2 cellular contexts compared by ENCODE assay signal in the genomic region with DNA sequence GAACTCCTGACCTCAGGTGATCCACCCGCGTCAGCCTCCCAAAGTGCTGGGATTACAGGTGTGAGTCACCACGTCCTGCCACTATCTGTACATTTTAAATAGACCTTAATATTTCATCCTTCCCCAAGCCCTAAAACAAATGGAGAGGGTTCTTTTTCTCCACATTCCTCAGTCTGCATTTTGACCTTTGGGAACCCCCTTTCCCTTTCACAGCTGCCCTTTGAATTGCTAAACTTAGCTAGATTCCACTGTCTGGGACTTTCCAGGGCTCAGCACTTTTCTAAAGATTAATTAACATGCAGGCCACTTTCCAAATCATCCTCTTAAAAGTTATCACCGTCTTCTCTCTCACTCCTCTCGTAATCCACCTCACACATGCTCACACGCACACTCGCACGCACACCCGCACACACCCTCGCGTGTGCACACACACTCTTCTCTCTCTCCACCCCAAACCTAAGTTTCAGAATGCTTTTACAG.
TF ChIP-seq lines count a peak whose summit lies in the region.

No MANE protein-coding gene starts in this region.

TF ChIP-seq in IMR-90, 13 proteins besides CTCF, POLR2A, EP300 and RAD21:
- TF ChIP-seq MXI1 (IDR thresholded peaks at IDR 0.05; ENCODE audit: borderline replicate concordance, low read depth, low read length) (no peak), NFE2L2 (IDR thresholded peaks at IDR 0.05; ENCODE audit: low read depth, low read length) (no peak), RCOR1 (IDR thresholded peaks at IDR 0.05; ENCODE audit: insufficient replicate concordance, low read length) (no peak), RFX5 (IDR thresholded peaks at IDR 0.05; ENCODE audit: low read depth, low read length) (no peak)
- TF ChIP-seq, protein P1, sequence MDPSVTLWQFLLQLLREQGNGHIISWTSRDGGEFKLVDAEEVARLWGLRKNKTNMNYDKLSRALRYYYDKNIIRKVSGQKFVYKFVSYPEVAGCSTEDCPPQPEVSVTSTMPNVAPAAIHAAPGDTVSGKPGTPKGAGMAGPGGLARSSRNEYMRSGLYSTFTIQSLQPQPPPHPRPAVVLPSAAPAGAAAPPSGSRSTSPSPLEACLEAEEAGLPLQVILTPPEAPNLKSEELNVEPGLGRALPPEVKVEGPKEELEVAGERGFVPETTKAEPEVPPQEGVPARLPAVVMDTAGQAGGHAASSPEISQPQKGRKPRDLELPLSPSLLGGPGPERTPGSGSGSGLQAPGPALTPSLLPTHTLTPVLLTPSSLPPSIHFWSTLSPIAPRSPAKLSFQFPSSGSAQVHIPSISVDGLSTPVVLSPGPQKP (IDR thresholded peaks at IDR 0.05; ENCODE audit: borderline replicate concordance, low read depth, low read length) = no peak

TF ChIP-seq in H1, 55 proteins besides CTCF, POLR2A, EP300 and RAD21:
- no peak for TF ChIP-seq EZH2 (IDR thresholded peaks at IDR 0.05; ENCODE audit: low read depth, low read length, severe bottlenecking)
- no peak for TF ChIP-seq HDAC6 (IDR thresholded peaks at IDR 0.05; ENCODE audit: low read depth, low read length)
- TF ChIP-seq MAFK (IDR thresholded peaks at IDR 0.05; ENCODE audit: low read depth, low read length) = peak; percentile 43; the same call in 1 of the 2 replicates
- no peak for TF ChIP-seq POU5F1 (IDR thresholded peaks at IDR 0.05; ENCODE audit: low read depth, low read length)
- no peak for TF ChIP-seq BRCA1 (IDR thresholded peaks at IDR 0.05; ENCODE audit: low read depth, low read length)
- TF ChIP-seq RBBP5 (IDR thresholded peaks at IDR 0.05; ENCODE audit: borderline replicate concordance, low read depth, low read length) = no peak
- no peak for TF ChIP-seq FOSL1 (IDR thresholded peaks at IDR 0.05; ENCODE audit: insufficient read depth, low read depth, low read length)
- TF ChIP-seq, protein P2, sequence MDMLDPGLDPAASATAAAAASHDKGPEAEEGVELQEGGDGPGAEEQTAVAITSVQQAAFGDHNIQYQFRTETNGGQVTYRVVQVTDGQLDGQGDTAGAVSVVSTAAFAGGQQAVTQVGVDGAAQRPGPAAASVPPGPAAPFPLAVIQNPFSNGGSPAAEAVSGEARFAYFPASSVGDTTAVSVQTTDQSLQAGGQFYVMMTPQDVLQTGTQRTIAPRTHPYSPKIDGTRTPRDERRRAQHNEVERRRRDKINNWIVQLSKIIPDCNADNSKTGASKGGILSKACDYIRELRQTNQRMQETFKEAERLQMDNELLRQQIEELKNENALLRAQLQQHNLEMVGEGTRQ (IDR thresholded peaks at IDR 0.05; ENCODE audit: low read length) = no peak
- no peak for TF ChIP-seq NRF1 (IDR thresholded peaks at IDR 0.05; ENCODE audit: low read depth, low read length)
- TF ChIP-seq ZNF274 (IDR thresholded peaks at IDR 0.05; ENCODE audit: borderline replicate concordance, extremely low read depth, low read length) = no peak
- no peak for TF ChIP-seq CREB1 (IDR thresholded peaks at IDR 0.05)
- peak; percentile 30; the same call in 1 of the 2 replicates for TF ChIP-seq TBP (IDR thresholded peaks at IDR 0.05; ENCODE audit: low read depth, low read length)
- TF ChIP-seq CBX8 (IDR thresholded peaks at IDR 0.05; ENCODE audit: borderline replicate concordance, low read depth, low read length) = no peak
- no peak for TF ChIP-seq SP2 (IDR thresholded peaks at IDR 0.05; ENCODE audit: low read length)
- TF ChIP-seq, protein P3, sequence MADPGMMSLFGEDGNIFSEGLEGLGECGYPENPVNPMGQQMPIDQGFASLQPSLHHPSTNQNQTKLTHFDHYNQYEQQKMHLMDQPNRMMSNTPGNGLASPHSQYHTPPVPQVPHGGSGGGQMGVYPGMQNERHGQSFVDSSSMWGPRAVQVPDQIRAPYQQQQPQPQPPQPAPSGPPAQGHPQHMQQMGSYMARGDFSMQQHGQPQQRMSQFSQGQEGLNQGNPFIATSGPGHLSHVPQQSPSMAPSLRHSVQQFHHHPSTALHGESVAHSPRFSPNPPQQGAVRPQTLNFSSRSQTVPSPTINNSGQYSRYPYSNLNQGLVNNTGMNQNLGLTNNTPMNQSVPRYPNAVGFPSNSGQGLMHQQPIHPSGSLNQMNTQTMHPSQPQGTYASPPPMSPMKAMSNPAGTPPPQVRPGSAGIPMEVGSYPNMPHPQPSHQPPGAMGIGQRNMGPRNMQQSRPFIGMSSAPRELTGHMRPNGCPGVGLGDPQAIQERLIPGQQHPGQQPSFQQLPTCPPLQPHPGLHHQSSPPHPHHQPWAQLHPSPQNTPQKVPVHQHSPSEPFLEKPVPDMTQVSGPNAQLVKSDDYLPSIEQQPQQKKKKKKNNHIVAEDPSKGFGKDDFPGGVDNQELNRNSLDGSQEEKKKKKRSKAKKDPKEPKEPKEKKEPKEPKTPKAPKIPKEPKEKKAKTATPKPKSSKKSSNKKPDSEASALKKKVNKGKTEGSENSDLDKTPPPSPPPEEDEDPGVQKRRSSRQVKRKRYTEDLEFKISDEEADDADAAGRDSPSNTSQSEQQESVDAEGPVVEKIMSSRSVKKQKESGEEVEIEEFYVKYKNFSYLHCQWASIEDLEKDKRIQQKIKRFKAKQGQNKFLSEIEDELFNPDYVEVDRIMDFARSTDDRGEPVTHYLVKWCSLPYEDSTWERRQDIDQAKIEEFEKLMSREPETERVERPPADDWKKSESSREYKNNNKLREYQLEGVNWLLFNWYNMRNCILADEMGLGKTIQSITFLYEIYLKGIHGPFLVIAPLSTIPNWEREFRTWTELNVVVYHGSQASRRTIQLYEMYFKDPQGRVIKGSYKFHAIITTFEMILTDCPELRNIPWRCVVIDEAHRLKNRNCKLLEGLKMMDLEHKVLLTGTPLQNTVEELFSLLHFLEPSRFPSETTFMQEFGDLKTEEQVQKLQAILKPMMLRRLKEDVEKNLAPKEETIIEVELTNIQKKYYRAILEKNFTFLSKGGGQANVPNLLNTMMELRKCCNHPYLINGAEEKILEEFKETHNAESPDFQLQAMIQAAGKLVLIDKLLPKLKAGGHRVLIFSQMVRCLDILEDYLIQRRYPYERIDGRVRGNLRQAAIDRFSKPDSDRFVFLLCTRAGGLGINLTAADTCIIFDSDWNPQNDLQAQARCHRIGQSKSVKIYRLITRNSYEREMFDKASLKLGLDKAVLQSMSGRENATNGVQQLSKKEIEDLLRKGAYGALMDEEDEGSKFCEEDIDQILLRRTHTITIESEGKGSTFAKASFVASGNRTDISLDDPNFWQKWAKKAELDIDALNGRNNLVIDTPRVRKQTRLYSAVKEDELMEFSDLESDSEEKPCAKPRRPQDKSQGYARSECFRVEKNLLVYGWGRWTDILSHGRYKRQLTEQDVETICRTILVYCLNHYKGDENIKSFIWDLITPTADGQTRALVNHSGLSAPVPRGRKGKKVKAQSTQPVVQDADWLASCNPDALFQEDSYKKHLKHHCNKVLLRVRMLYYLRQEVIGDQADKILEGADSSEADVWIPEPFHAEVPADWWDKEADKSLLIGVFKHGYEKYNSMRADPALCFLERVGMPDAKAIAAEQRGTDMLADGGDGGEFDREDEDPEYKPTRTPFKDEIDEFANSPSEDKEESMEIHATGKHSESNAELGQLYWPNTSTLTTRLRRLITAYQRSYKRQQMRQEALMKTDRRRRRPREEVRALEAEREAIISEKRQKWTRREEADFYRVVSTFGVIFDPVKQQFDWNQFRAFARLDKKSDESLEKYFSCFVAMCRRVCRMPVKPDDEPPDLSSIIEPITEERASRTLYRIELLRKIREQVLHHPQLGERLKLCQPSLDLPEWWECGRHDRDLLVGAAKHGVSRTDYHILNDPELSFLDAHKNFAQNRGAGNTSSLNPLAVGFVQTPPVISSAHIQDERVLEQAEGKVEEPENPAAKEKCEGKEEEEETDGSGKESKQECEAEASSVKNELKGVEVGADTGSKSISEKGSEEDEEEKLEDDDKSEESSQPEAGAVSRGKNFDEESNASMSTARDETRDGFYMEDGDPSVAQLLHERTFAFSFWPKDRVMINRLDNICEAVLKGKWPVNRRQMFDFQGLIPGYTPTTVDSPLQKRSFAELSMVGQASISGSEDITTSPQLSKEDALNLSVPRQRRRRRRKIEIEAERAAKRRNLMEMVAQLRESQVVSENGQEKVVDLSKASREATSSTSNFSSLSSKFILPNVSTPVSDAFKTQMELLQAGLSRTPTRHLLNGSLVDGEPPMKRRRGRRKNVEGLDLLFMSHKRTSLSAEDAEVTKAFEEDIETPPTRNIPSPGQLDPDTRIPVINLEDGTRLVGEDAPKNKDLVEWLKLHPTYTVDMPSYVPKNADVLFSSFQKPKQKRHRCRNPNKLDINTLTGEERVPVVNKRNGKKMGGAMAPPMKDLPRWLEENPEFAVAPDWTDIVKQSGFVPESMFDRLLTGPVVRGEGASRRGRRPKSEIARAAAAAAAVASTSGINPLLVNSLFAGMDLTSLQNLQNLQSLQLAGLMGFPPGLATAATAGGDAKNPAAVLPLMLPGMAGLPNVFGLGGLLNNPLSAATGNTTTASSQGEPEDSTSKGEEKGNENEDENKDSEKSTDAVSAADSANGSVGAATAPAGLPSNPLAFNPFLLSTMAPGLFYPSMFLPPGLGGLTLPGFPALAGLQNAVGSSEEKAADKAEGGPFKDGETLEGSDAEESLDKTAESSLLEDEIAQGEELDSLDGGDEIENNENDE (IDR thresholded peaks at IDR 0.05; ENCODE audit: insufficient replicate concordance, low read length) = no peak
- TF ChIP-seq CTBP2 (IDR thresholded peaks at IDR 0.05; ENCODE audit: borderline replicate concordance, insufficient read depth, insufficient read length, low read length) = no peak
- TF ChIP-seq POLR2AphosphoS5 (IDR thresholded peaks at IDR 0.05; ENCODE audit: low read depth, low read length) = no peak; the same call in 1 of the 2 replicates
- TF ChIP-seq TAF7 (optimal IDR thresholded peaks at IDR 0.05; ENCODE audit: borderline replicate concordance, low read depth, low read length) = no peak
- TF ChIP-seq BCL11A (IDR thresholded peaks at IDR 0.05; ENCODE audit: low read depth in 2 of 2, low read length in 2 of 2) = peak in 1 of 2 experiments; percentile 3
- TF ChIP-seq ASH2L (IDR thresholded peaks at IDR 0.05; ENCODE audit: low read length) = peak; percentile 75
- TF ChIP-seq EGR1 (IDR thresholded peaks at IDR 0.05; ENCODE audit: borderline replicate concordance, low read depth, low read length) = no peak
- TF ChIP-seq PHF8 (conservative IDR thresholded peaks at IDR 0.05; ENCODE audit: low read depth, low read length) = no peak
- TF ChIP-seq GTF2F1 (IDR thresholded peaks at IDR 0.05; ENCODE audit: borderline replicate concordance, low read depth, low read length) = no peak
- TF ChIP-seq KDM1A (IDR thresholded peaks at IDR 0.05; ENCODE audit: borderline replicate concordance, low read length) = peak; percentile 55; the same call in 1 of the 2 replicates
- no peak; the same call in 1 of the 2 replicates for TF ChIP-seq CEBPB (IDR thresholded peaks at IDR 0.05; ENCODE audit: low read depth, low read length)
- TF ChIP-seq SP1 (IDR thresholded peaks at IDR 0.05; ENCODE audit: low read depth, low read length) = peak; percentile 65
- no peak for TF ChIP-seq RNF2 (IDR thresholded peaks at IDR 0.05; ENCODE audit: borderline replicate concordance, low read depth, low read length, missing control alignments, poor library complexity, severe bottlenecking)
- TF ChIP-seq KDM5A (IDR thresholded peaks at IDR 0.05; ENCODE audit: low read length) = no peak
- TF ChIP-seq CHD1 (IDR thresholded peaks at IDR 0.05; ENCODE audit: low read depth, low read length) = no peak
- TF ChIP-seq, protein P4, sequence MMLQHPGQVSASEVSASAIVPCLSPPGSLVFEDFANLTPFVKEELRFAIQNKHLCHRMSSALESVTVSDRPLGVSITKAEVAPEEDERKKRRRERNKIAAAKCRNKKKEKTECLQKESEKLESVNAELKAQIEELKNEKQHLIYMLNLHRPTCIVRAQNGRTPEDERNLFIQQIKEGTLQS (IDR thresholded peaks at IDR 0.05; ENCODE audit: insufficient read depth, low read depth, low read length) = no peak
- no peak for TF ChIP-seq KDM4A (IDR thresholded peaks at IDR 0.05; ENCODE audit: low read depth, low read length, severe bottlenecking)
- TF ChIP-seq RFX5 (IDR thresholded peaks at IDR 0.05; ENCODE audit: borderline replicate concordance, low read depth, low read length) = no peak
- TF ChIP-seq, protein P5, sequence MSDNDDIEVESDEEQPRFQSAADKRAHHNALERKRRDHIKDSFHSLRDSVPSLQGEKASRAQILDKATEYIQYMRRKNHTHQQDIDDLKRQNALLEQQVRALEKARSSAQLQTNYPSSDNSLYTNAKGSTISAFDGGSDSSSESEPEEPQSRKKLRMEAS (IDR thresholded peaks at IDR 0.05) = no peak
- peak; percentile 78 for TF ChIP-seq TEAD4 (IDR thresholded peaks at IDR 0.05; ENCODE audit: low read depth, low read length)
- no peak for TF ChIP-seq SIRT6 (IDR thresholded peaks at IDR 0.05; ENCODE audit: low read length)
- TF ChIP-seq TCF12 (IDR thresholded peaks at IDR 0.05; ENCODE audit: low read depth, low read length) = 0 out of 2 replicates have a peak, but pooled peaks have one; percentile 78
- no peak for TF ChIP-seq CHD2 (IDR thresholded peaks at IDR 0.05; ENCODE audit: low read length)
- no peak for TF ChIP-seq RXRA (IDR thresholded peaks at IDR 0.05; ENCODE audit: insufficient read depth, low read depth, low read length)
- no peak for TF ChIP-seq GABPA (IDR thresholded peaks at IDR 0.05; ENCODE audit: borderline replicate concordance, insufficient read depth, low read length)
- no peak for TF ChIP-seq SIN3A (conservative IDR thresholded peaks at IDR 0.05 in 1 of 2, IDR thresholded peaks at IDR 0.05 in 1 of 2; ENCODE audit: low read depth in 1 of 2, low read length in 2 of 2)
- no peak for TF ChIP-seq CBX5 (IDR thresholded peaks at IDR 0.05; ENCODE audit: low read depth, low read length)
- no peak for TF ChIP-seq JUND (IDR thresholded peaks at IDR 0.05; ENCODE audit: low read length)
- TF ChIP-seq, protein P6, sequence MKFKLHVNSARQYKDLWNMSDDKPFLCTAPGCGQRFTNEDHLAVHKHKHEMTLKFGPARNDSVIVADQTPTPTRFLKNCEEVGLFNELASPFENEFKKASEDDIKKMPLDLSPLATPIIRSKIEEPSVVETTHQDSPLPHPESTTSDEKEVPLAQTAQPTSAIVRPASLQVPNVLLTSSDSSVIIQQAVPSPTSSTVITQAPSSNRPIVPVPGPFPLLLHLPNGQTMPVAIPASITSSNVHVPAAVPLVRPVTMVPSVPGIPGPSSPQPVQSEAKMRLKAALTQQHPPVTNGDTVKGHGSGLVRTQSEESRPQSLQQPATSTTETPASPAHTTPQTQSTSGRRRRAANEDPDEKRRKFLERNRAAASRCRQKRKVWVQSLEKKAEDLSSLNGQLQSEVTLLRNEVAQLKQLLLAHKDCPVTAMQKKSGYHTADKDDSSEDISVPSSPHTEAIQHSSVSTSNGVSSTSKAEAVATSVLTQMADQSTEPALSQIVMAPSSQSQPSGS (IDR thresholded peaks at IDR 0.05; ENCODE audit: low read length) = no peak
- TF ChIP-seq TAF1 (IDR thresholded peaks at IDR 0.05; ENCODE audit: low read depth, low read length) = no peak
